In the genomic region with DNA sequence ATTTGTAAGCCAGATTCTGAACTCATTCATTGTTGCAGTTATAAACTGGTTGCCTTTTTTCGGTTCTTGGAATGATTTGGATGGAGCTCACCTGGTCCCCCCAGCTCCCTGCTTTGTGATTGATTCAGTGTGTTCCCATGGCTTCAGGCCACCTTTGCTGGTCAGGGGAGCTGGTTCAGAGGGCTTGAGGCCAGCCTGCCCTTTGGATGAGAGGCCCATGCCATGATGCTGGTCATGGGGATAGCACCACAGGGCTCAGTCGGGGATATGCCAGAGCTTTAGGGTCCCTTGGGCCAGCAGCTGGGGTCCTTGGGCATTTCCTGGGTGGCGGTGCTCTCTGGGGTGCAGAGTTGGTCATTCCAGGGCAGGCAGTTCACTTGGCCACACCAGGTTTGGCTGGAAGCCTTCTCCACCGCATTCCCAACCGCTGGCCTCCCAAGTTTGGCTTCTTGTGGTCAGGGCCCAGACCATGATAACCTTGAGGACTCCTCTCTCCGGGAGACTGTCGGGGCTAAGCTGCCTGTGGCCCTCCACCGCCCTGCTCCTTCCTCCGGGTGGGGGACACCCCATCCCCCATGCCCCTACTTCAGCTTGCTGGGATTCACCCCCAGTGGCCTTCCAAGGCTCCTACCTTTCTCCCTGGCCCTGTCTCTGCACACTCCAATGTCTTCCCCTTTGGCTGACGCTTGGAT, we compare ENCODE assay signal across 1 cellular context.
TF ChIP-seq lines count a peak whose summit lies in the region.

No MANE protein-coding gene starts in this region.

TF ChIP-seq in H1, 55 proteins besides CTCF, POLR2A, EP300 and RAD21 (continued from another document):
- TF ChIP-seq TAF1 (IDR thresholded peaks at IDR 0.05; ENCODE audit: low read depth, low read length) (no peak), KDM1A (IDR thresholded peaks at IDR 0.05; ENCODE audit: borderline replicate concordance, low read length) (no peak), SAP30 (IDR thresholded peaks at IDR 0.05; ENCODE audit: insufficient read depth, insufficient replicate concordance, low read length) (no peak), JUN (IDR thresholded peaks at IDR 0.05; ENCODE audit: low read depth, low read length) (no peak), FOSL1 (IDR thresholded peaks at IDR 0.05; ENCODE audit: insufficient read depth, low read depth, low read length) (no peak), POU5F1 (IDR thresholded peaks at IDR 0.05; ENCODE audit: low read depth, low read length) (no peak), GABPA (IDR thresholded peaks at IDR 0.05; ENCODE audit: borderline replicate concordance, insufficient read depth, low read length) (no peak), BRCA1 (IDR thresholded peaks at IDR 0.05; ENCODE audit: low read depth, low read length) (no peak), YY1 (IDR thresholded peaks at IDR 0.05; ENCODE audit: low read depth, low read length) (no peak), TEAD4 (IDR thresholded peaks at IDR 0.05; ENCODE audit: low read depth, low read length) (no peak)
